ENCODE assay signal across 24 cellular contexts in the genomic region with DNA sequence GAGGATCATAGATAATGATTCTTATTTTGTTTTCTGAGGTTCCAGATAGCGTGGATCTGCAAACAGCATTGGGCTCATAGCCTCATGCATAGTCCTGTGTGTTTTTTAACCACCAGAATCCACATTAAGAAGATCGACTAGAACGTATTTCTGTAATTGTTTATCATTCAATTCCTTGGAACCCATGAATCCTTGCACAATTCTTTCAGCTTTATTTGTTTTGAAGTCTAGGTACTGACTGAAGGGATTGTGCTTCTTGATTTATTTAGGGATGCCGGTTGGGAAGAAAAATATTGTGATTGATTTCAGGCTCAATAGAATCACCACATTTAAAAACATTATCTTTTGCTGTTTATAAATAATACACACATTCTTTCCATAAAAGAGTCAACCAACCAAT.
DNase-seq lines count a peak whose midpoint lies in the region; ATAC-seq and TF ChIP-seq lines count a peak whose summit lies in the region.
"Had no signal": no experiment of that assay in that cellular context is flagged by ENCODE, and none has a peak within 500 bp of the region (broad histone marks: within the 10 kb centered on the region; RNA-seq: fewer than 3 reads in every experiment).

No MANE protein-coding gene starts in this region.

- H3K4me1 Mint-ChIP-seq in GM23338 (peaks cover 17% of the 10 kb centered on the region), WTC11 (peaks cover 32% of the 10 kb centered on the region), glutamatergic neuron (ENCODE audit: low read depth, unreplicated experiment) (no peaks in the 10 kb centered on the region)
- no peaks in the 10 kb centered on the region for H3K4me1 Mint-ChIP-seq in CD8-positive, alpha-beta memory T cell
- H3K4me1 Mint-ChIP-seq: CD14-positive monocyte; CD4-positive, alpha-beta memory T cell; CD4-positive, CD25-positive, alpha-beta regulatory T cell had no signal

- H3K79me2 ChIP-seq in GM23338 (replicated peaks; ENCODE audit: insufficient read depth) (no peaks in the 10 kb centered on the region), parathyroid adenoma (no peaks in the 10 kb centered on the region)

- H3F3A ChIP-seq in GM23338 (replicated peaks; ENCODE audit: low read depth): no peaks in the 10 kb centered on the region

- H3K27ac Mint-ChIP-seq in GM23338: 0 out of 2 replicates have a peak overlapping the region, but pooled peaks have one; percentile 24
- peak overlapping the region; percentile 7; the same call in 1 of the 2 replicates for H3K27ac Mint-ChIP-seq in WTC11
- no peak overlapping the region for H3K27ac Mint-ChIP-seq in CD8-positive, alpha-beta memory T cell
- no peak overlapping the region for H3K27ac Mint-ChIP-seq in glutamatergic neuron (ENCODE audit: unreplicated experiment)
- H3K27ac Mint-ChIP-seq: CD14-positive monocyte; CD4-positive, alpha-beta memory T cell; CD4-positive, CD25-positive, alpha-beta regulatory T cell had no signal

- ATAC-seq in GM23338 (no peak), WTC11 (no peak)
- ATAC-seq: GM12878 had no signal

- H4K20me1 ChIP-seq in GM23338 (replicated peaks; ENCODE audit: insufficient read depth): no peaks in the 10 kb centered on the region
- H4K20me1 ChIP-seq: BLaER1 had no signal

- H3K4me3 ChIP-seq in GM23338: no peak overlapping the region
- no peak overlapping the region for H3K4me3 ChIP-seq in parathyroid adenoma (ENCODE audit: low read depth, low read length)
- H3K4me3 ChIP-seq in CD8-positive, alpha-beta memory T cell (ENCODE audit: low read length): no peak overlapping the region
- H3K4me3 ChIP-seq: BLaER1, GM12878 had no signal

- H3K4me1 ChIP-seq in GM23338 (ENCODE audit: insufficient read depth): peaks cover 12% of the 10 kb centered on the region
- H3K4me1 ChIP-seq in parathyroid adenoma: no peaks in the 10 kb centered on the region
- H3K4me1 ChIP-seq in CD8-positive, alpha-beta memory T cell (ENCODE audit: insufficient read depth, low read length): no peaks in the 10 kb centered on the region
- H3K4me1 ChIP-seq: BE2C, BLaER1, Caco-2 had no signal

- H3K9me3 Mint-ChIP-seq in GM23338: no peaks in the 10 kb centered on the region
- peaks cover 11% of the 10 kb centered on the region for H3K9me3 Mint-ChIP-seq in WTC11
- peaks cover 4 to 37% (median 8%) of the 10 kb centered on the region in 5 donors for H3K9me3 Mint-ChIP-seq in CD8-positive, alpha-beta memory T cell
- no peaks in the 10 kb centered on the region for H3K9me3 Mint-ChIP-seq in glutamatergic neuron (ENCODE audit: unreplicated experiment)

- DNase-seq in GM23338 (ENCODE audit: low spot score): no peak
- DNase-seq in WTC11 (ENCODE audit: low spot score): no peak
- no peak for DNase-seq in stimulated activated CD8-positive, alpha-beta memory T cell treated with anti-CD3 and anti-CD28 coated beads, Interleukin-4, amount 100 ng/mL, for 48 hours
- DNase-seq in CD8-positive, alpha-beta memory T cell: no peak
- DNase-seq in glutamatergic neuron: no peak
- DNase-seq: 8988T; ACHN; BE2C; C1 segment of cervical spinal cord; Caco-2; Calu3; CD4-positive, alpha-beta memory T cell; CD4-positive, CD25-positive, alpha-beta regulatory T cell; DMS 273 treated with DMSO at 0.1 percent for 48 hours; DMS153; DMS53; DMS79; DND-41; EL; GDM1 had no signal

- POLR2A ChIA-PET in WTC11 (lab: Charles Lee): no interaction called here
- POLR2A ChIA-PET in CD8-positive, alpha-beta memory T cell (lab: Charles Lee): no interaction called here

- H3K27me3 ChIP-seq in GM23338 (ENCODE audit: insufficient read depth) (no peaks in the 10 kb centered on the region), parathyroid adenoma (ENCODE audit: control insufficient read depth, insufficient read depth, low read length) (no peaks in the 10 kb centered on the region)
- no peaks in the 10 kb centered on the region for H3K27me3 ChIP-seq in CD8-positive, alpha-beta memory T cell (ENCODE audit: insufficient read depth, low read length, poor library complexity, severe bottlenecking)
- H3K27me3 ChIP-seq: BE2C, BLaER1 had no signal

- H3K27me3 Mint-ChIP-seq in GM23338 (ENCODE audit: insufficient read depth, low read depth, poor library complexity) (no peaks in the 10 kb centered on the region), WTC11 (ENCODE audit: low read depth) (no peaks in the 10 kb centered on the region), glutamatergic neuron (ENCODE audit: unreplicated experiment) (no peaks in the 10 kb centered on the region)
- no peaks in the 10 kb centered on the region for H3K27me3 Mint-ChIP-seq in CD8-positive, alpha-beta memory T cell
- H3K27me3 Mint-ChIP-seq: CD4-positive, alpha-beta memory T cell; CD4-positive, CD25-positive, alpha-beta regulatory T cell had no signal

- no peak overlapping the region for H3K9ac ChIP-seq in parathyroid adenoma
- H3K9ac ChIP-seq: BLaER1 had no signal

- H3K4me2 ChIP-seq in GM23338 (no peak overlapping the region), parathyroid adenoma (ENCODE audit: low read length) (no peak overlapping the region)
- H3K4me2 ChIP-seq: BLaER1 had no signal

- TF ChIP-seq CTCF in GM23338 (conservative IDR thresholded peaks at IDR 0.05; ENCODE audit: low read depth in 2 of 2) (no peak), WTC11 (IDR thresholded peaks at IDR 0.05) (no peak), parathyroid adenoma (IDR thresholded peaks at IDR 0.05) (no peak), glutamatergic neuron (IDR thresholded peaks at IDR 0.05; ENCODE audit: partially characterized antibody, unreplicated experiment) (no peak)

- CTCF ChIA-PET in WTC11 (lab: Charles Lee): no interaction called here
- CTCF ChIA-PET in CD8-positive, alpha-beta memory T cell (lab: Charles Lee): no interaction called here

- no peaks in the 10 kb centered on the region for H3K9me2 ChIP-seq in GM23338 (ENCODE audit: insufficient read depth)

- H2AFZ ChIP-seq in GM23338 (no peak overlapping the region), parathyroid adenoma (peak overlapping the region; percentile 30)

- H3K36me3 ChIP-seq in GM23338 (ENCODE audit: insufficient read depth) (no peaks in the 10 kb centered on the region), parathyroid adenoma (ENCODE audit: control insufficient read depth, insufficient read depth, low read length) (no peaks in the 10 kb centered on the region)
- no peaks in the 10 kb centered on the region for H3K36me3 ChIP-seq in CD8-positive, alpha-beta memory T cell (ENCODE audit: insufficient read depth, low read length)
- H3K36me3 ChIP-seq: BE2C, BLaER1 had no signal

- no peak overlapping the region for H3K27ac ChIP-seq in GM23338 (ENCODE audit: low read depth)
- no peak overlapping the region for H3K27ac ChIP-seq in parathyroid adenoma
- H3K27ac ChIP-seq in CD8-positive, alpha-beta memory T cell (ENCODE audit: low read depth, low read length): no peak overlapping the region
- H3K27ac ChIP-seq: BLaER1 had no signal

- no peak overlapping the region for H3K4me3 Mint-ChIP-seq in GM23338
- H3K4me3 Mint-ChIP-seq in WTC11: no peak overlapping the region
- H3K4me3 Mint-ChIP-seq in CD8-positive, alpha-beta memory T cell: no peak overlapping the region
- no peak overlapping the region for H3K4me3 Mint-ChIP-seq in glutamatergic neuron (ENCODE audit: unreplicated experiment)
- H3K4me3 Mint-ChIP-seq: CD14-positive monocyte; CD4-positive, alpha-beta memory T cell; CD4-positive, CD25-positive, alpha-beta regulatory T cell had no signal

- no peaks in the 10 kb centered on the region for H3K9me3 ChIP-seq in parathyroid adenoma (ENCODE audit: control insufficient read depth, low read length)
- no peaks in the 10 kb centered on the region for H3K9me3 ChIP-seq in CD8-positive, alpha-beta memory T cell (ENCODE audit: low read length)
- H3K9me3 ChIP-seq: BE2C, Caco-2 had no signal

- H3K36me3 Mint-ChIP-seq in GM23338 (ENCODE audit: low read depth): peaks cover 3% of the 10 kb centered on the region; the same call in 2 of the 3 replicates
- peaks cover 5% of the 10 kb centered on the region for H3K36me3 Mint-ChIP-seq in WTC11
- H3K36me3 Mint-ChIP-seq in CD8-positive, alpha-beta memory T cell: no peaks in the 10 kb centered on the region
- no peaks in the 10 kb centered on the region for H3K36me3 Mint-ChIP-seq in glutamatergic neuron (ENCODE audit: unreplicated experiment)
- H3K36me3 Mint-ChIP-seq: CD14-positive monocyte; CD4-positive, alpha-beta memory T cell; CD4-positive, CD25-positive, alpha-beta regulatory T cell had no signal

TF ChIP-seq in WTC11, 78 proteins besides CTCF, POLR2A, EP300 and RAD21 (continues in another document):
- TF ChIP-seq, protein P1, sequence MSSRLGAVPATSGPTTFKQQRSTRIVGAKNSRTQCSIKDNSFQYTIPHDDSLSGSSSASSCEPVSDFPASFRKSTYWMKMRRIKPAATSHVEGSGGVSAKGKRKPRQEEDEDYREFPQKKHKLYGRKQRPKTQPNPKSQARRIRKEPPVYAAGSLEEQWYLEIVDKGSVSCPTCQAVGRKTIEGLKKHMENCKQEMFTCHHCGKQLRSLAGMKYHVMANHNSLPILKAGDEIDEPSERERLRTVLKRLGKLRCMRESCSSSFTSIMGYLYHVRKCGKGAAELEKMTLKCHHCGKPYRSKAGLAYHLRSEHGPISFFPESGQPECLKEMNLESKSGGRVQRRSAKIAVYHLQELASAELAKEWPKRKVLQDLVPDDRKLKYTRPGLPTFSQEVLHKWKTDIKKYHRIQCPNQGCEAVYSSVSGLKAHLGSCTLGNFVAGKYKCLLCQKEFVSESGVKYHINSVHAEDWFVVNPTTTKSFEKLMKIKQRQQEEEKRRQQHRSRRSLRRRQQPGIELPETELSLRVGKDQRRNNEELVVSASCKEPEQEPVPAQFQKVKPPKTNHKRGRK (CRISPR knock-in tag; IDR thresholded peaks at IDR 0.05; ENCODE audit: borderline replicate concordance): no peak
- TF ChIP-seq GABPB1 (CRISPR knock-in tag; IDR thresholded peaks at IDR 0.05): no peak

Comparison
In these comparisons a context has a peak if more than half of its experiments do, and no peak if none do; other contexts are left out.
1. H3K27ac Mint-ChIP-seq: peak in GM23338 (single experiment) and WTC11 (single experiment); none in CD8-positive, alpha-beta memory T cell (0 of 8) and glutamatergic neuron (single experiment).